Comparison of ENCODE assay signal across 18 cellular contexts in the genomic region with DNA sequence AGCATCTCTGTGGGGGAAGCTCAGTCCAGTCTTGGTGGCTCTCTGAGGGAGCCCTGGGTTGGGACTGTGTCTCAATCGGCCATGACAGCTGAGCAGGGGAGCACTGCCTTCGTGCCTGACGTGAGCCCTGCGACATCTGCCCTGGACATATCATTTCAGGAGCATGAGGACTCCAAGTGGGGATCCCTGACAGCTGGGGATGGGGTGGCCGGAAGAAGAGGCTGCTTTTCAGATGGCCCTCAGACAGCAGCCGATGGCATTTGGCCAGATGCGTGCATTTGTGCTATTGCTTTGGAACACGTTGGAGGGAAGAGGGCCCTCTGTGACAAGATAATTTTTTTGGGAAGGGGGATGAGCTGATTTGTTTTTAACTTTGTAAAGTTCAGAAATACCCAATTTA.
DNase-seq lines count a peak whose midpoint lies in the region; ATAC-seq and TF ChIP-seq lines count a peak whose summit lies in the region.
"Had no signal": no experiment of that assay in that cellular context is flagged by ENCODE, and none has a peak within 500 bp of the region (broad histone marks: within the 10 kb centered on the region; RNA-seq: fewer than 3 reads in every experiment).

No MANE protein-coding gene starts in this region.

- peak in 2 of 3 donors; percentile 60 to 62 for DNase-seq in right cardiac atrium
- no peak for DNase-seq in heart left ventricle
- DNase-seq in SJCRH30 = peak; percentile 80 to 88
- no peak for DNase-seq in osteoblast (ENCODE audit: insufficient read length, low spot score, missing footprints)
- DNase-seq in Caco-2 = no peak
- DNase-seq in effector memory CD4-positive, alpha-beta T cell = no peak
- DNase-seq in activated naive CD4-positive, alpha-beta T cell treated with anti-CD3 and anti-CD28 coated beads, Interleukin-2, amount 50 U/mL, for 72 hours (ENCODE audit: low spot score in 2 of 2) = no peak
- DNase-seq: C1 segment of cervical spinal cord; CD8-positive, alpha-beta memory T cell; DMS79; NCI-H1417 treated with DMSO at 0.1 percent for 48 hours; NCI-H2029; NCI-H345; NCI-H526; SHP77; SK-N-SH had no signal

- TF ChIP-seq POLR2A in heart left ventricle (IDR thresholded peaks at IDR 0.05) = no peak

- H3K27ac ChIP-seq in right cardiac atrium (ENCODE audit: low read length) = no peak overlapping the region
- no peak overlapping the region for H3K27ac ChIP-seq in heart left ventricle
- peak overlapping the region; percentile 98 for H3K27ac ChIP-seq in SJCRH30
- peak overlapping the region; percentile 98 for H3K27ac ChIP-seq in osteoblast (ENCODE audit: low read depth, low read length)
- H3K27ac ChIP-seq in effector memory CD4-positive, alpha-beta T cell (ENCODE audit: insufficient read depth, low read length, poor library complexity, severe bottlenecking) = no peak overlapping the region
- H3K27ac ChIP-seq: KMS-11 had no signal

- H3K36me3 ChIP-seq in heart left ventricle = no peaks in the 10 kb centered on the region
- no peaks in the 10 kb centered on the region for H3K36me3 ChIP-seq in SJCRH30
- H3K36me3 ChIP-seq in osteoblast (ENCODE audit: insufficient read depth, low read length) = no peaks in the 10 kb centered on the region
- no peaks in the 10 kb centered on the region for H3K36me3 ChIP-seq in Caco-2 (ENCODE audit: control insufficient read depth, insufficient read depth, low read length)
- no peaks in the 10 kb centered on the region for H3K36me3 ChIP-seq in effector memory CD4-positive, alpha-beta T cell (ENCODE audit: control insufficient read depth, insufficient read depth, low read length)

- no peak overlapping the region for H3K27ac Mint-ChIP-seq in Caco-2 (ENCODE audit: unreplicated experiment)
- H3K27ac Mint-ChIP-seq in activated naive CD4-positive, alpha-beta T cell treated with anti-CD3 and anti-CD28 coated beads, Interleukin-2, amount 50 U/mL, for 72 hours = no peak overlapping the region
- H3K27ac Mint-ChIP-seq: CD8-positive, alpha-beta memory T cell had no signal

- peaks cover 16% of the 10 kb centered on the region for H3K9me3 Mint-ChIP-seq in Caco-2 (ENCODE audit: unreplicated experiment)
- H3K9me3 Mint-ChIP-seq in activated naive CD4-positive, alpha-beta T cell treated with anti-CD3 and anti-CD28 coated beads, Interleukin-2, amount 50 U/mL, for 72 hours = no peaks in the 10 kb centered on the region

- no peaks in the 10 kb centered on the region for H3K79me2 ChIP-seq in osteoblast (ENCODE audit: insufficient read depth, low read length)

- H3K27me3 Mint-ChIP-seq in Caco-2 (ENCODE audit: insufficient read depth, unreplicated experiment) = peaks cover 3% of the 10 kb centered on the region

- H3K9me3 ChIP-seq in right cardiac atrium (ENCODE audit: control insufficient read depth, low read length) = no peaks in the 10 kb centered on the region
- H3K9me3 ChIP-seq in heart left ventricle = peaks cover 0 to 6% (median 0%) of the 10 kb centered on the region in 12 donors
- no peaks in the 10 kb centered on the region for H3K9me3 ChIP-seq in SJCRH30 (replicated peaks)
- no peaks in the 10 kb centered on the region for H3K9me3 ChIP-seq in osteoblast (ENCODE audit: low read depth, low read length)
- 0 out of 2 replicates have a peak, but pooled peaks cover 7% of the 10 kb centered on the region for H3K9me3 ChIP-seq in Caco-2
- no peaks in the 10 kb centered on the region for H3K9me3 ChIP-seq in effector memory CD4-positive, alpha-beta T cell (ENCODE audit: control insufficient read depth, low read length)
- H3K9me3 ChIP-seq: SK-N-SH had no signal

- intact Hi-C loops in right cardiac atrium (cut with DNase I) (no loop called here), heart left ventricle (cut with DNase I) (loop anchor here in 1 of 10 donors (10.0 kb wide), 1 partner anchor 116 kb away; no protein-coding TSS in a partner anchor), Caco-2 (cut with micrococcal nuclease; ENCODE audit: unreplicated experiment) (no loop called here)

- peaks cover 11% of the 10 kb centered on the region for H3K4me1 Mint-ChIP-seq in Caco-2 (ENCODE audit: low read depth, unreplicated experiment)
- H3K4me1 Mint-ChIP-seq: CD8-positive, alpha-beta memory T cell had no signal

- ATAC-seq in right cardiac atrium (no peak), heart left ventricle (no peak)
- no peak for ATAC-seq in activated naive CD4-positive, alpha-beta T cell treated with anti-CD3 and anti-CD28 coated beads, Interleukin-2, amount 50 U/mL, for 72 hours
- ATAC-seq: HepG2 had no signal

- H3K27me3 ChIP-seq in right cardiac atrium (ENCODE audit: control insufficient read depth, insufficient read depth) (no peaks in the 10 kb centered on the region), heart left ventricle (no peaks in the 10 kb centered on the region), SJCRH30 (no peaks in the 10 kb centered on the region), osteoblast (ENCODE audit: insufficient read depth, low read length) (no peaks in the 10 kb centered on the region), Caco-2 (replicated peaks; ENCODE audit: control insufficient read depth, insufficient read depth, low read length) (no peaks in the 10 kb centered on the region)
- H3K27me3 ChIP-seq in effector memory CD4-positive, alpha-beta T cell (replicated peaks; ENCODE audit: control insufficient read depth, insufficient read depth, low read length, poor library complexity, severe bottlenecking) = no peaks in the 10 kb centered on the region

- H3K4me2 ChIP-seq in osteoblast (ENCODE audit: insufficient read depth, low read length) = peak overlapping the region; percentile 20
- H3K4me2 ChIP-seq: KMS-11, SK-N-SH had no signal

- H3K36me3 Mint-ChIP-seq in Caco-2 (ENCODE audit: insufficient read depth, unreplicated experiment) = no peaks in the 10 kb centered on the region
- no peaks in the 10 kb centered on the region for H3K36me3 Mint-ChIP-seq in activated naive CD4-positive, alpha-beta T cell treated with anti-CD3 and anti-CD28 coated beads, Interleukin-2, amount 50 U/mL, for 72 hours
- H3K36me3 Mint-ChIP-seq: CD8-positive, alpha-beta memory T cell had no signal

- H3K4me3 ChIP-seq in right cardiac atrium (ENCODE audit: low read length) (no peak overlapping the region), heart left ventricle (no peak overlapping the region), SJCRH30 (no peak overlapping the region), osteoblast (ENCODE audit: insufficient read depth, low read length) (no peak overlapping the region), Caco-2 (ENCODE audit: low read depth, low read length) (no peak overlapping the region)
- H3K4me3 ChIP-seq in effector memory CD4-positive, alpha-beta T cell (ENCODE audit: insufficient read depth, low read depth, low read length, poor library complexity, severe bottlenecking) = no peak overlapping the region

- no TSS peak for BruUV-seq in Caco-2 (replicated peaks; lab: Mats Ljungman, UMichigan)

- H3K4me1 ChIP-seq in right cardiac atrium (ENCODE audit: control insufficient read depth, insufficient read depth, low read length) (peaks cover 2% of the 10 kb centered on the region), heart left ventricle (peaks cover 0 to 31% (median 11%) of the 10 kb centered on the region in 12 donors), SJCRH30 (peaks cover 49% of the 10 kb centered on the region), osteoblast (ENCODE audit: insufficient read depth, low read length) (peaks cover 42% of the 10 kb centered on the region), Caco-2 (peaks cover 26% of the 10 kb centered on the region)
- no peaks in the 10 kb centered on the region for H3K4me1 ChIP-seq in effector memory CD4-positive, alpha-beta T cell (ENCODE audit: control insufficient read depth, insufficient read depth, low read length, poor library complexity, severe bottlenecking)

- POLR2A ChIA-PET in Caco-2 (lab: Charles Lee) = no interaction called here

- H2AFZ ChIP-seq in osteoblast (ENCODE audit: low read length) = peak overlapping the region; percentile 73

- CTCF ChIA-PET in Caco-2 (lab: Charles Lee) = no interaction called here

- H3K4me3 Mint-ChIP-seq in Caco-2 (ENCODE audit: unreplicated experiment) = no peak overlapping the region
- H3K4me3 Mint-ChIP-seq: CD8-positive, alpha-beta memory T cell had no signal

- WGBS in right cardiac atrium = 50% methylated on average over 8 of the region's 8 CpGs
- WGBS in heart left ventricle, 4 donors = 53 to 60% (median 56%) methylated on average over 8 of the region's 8 CpGs

- no peaks in the 10 kb centered on the region for H4K20me1 ChIP-seq in osteoblast (ENCODE audit: insufficient read depth, low read length)

- TF ChIP-seq CTCF in heart left ventricle (IDR thresholded peaks at IDR 0.05) = no peak
- TF ChIP-seq CTCF in osteoblast (IDR thresholded peaks at IDR 0.05; ENCODE audit: extremely low read depth, low read depth, low read length) = no peak
- TF ChIP-seq CTCF in Caco-2 (IDR thresholded peaks at IDR 0.05; ENCODE audit: insufficient read depth in 1 of 2, low read depth in 1 of 2, low read length in 1 of 2, severe bottlenecking in 1 of 2, unreplicated experiment in 1 of 2) = no peak

Comparison
In these comparisons a context has a peak if more than half of its experiments do, and no peak if none do; other contexts are left out.
1. DNase-seq: peak in right cardiac atrium (2 of 3) and SJCRH30 (2 of 2); none in heart left ventricle (0 of 5), osteoblast (single experiment), Caco-2 (0 of 2), effector memory CD4-positive, alpha-beta T cell (0 of 3) and activated naive CD4-positive, alpha-beta T cell treated with anti-CD3 and anti-CD28 coated beads, Interleukin-2, amount 50 U/mL, for 72 hours (0 of 2).
2. H3K27ac ChIP-seq: peak in SJCRH30 (single experiment) and osteoblast (single experiment); none in right cardiac atrium (single experiment), heart left ventricle (0 of 12) and effector memory CD4-positive, alpha-beta T cell (single experiment).